ENCODE assay signal across 1 cellular context in genomic region chr18:50284226-50284885, GRCh38.
TF ChIP-seq lines count a peak whose summit lies in the region.

No MANE protein-coding gene starts in this region.

TF ChIP-seq in GM23338, 12 proteins besides CTCF, POLR2A, EP300 and RAD21 (continued from another document):
- no peak for TF ChIP-seq ZNF462 (CRISPR knock-in tag; IDR thresholded peaks at IDR 0.05)
- no peak for TF ChIP-seq JUNB (IDR thresholded peaks at IDR 0.05; ENCODE audit: unreplicated experiment)
- TF ChIP-seq POLR2AphosphoS5 (IDR thresholded peaks at IDR 0.05; ENCODE audit: low read depth) = no peak
- TF ChIP-seq CREB1 (CRISPR knock-in tag; IDR thresholded peaks at IDR 0.05; ENCODE audit: low read depth) = no peak
- no peak for TF ChIP-seq REST (IDR thresholded peaks at IDR 0.05; ENCODE audit: unreplicated experiment)
- TF ChIP-seq ZNF331 (CRISPR knock-in tag; IDR thresholded peaks at IDR 0.05; ENCODE audit: low read depth) = no peak
